30 cellular contexts compared by ENCODE assay signal in the genomic region with DNA sequence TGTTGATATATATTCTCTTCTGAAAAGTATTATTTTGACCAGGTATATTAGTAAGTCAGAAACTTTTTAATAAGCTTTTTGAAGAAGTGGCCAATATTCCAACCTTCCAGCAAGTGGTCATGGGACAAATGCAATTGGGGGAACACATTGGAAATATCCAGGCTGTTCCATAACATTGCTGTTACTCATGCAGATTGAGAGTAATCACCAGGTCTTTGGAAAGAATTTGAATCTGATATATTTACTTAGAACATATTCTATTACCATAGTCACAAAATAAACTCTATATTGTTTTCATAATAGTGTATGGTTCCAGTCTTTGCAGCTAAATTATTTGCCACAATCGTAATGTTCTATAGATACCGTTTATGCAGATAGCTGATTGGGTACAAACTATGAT.
"Had no signal": no experiment of that assay in that cellular context is flagged by ENCODE, and none has a peak within 500 bp of the region (broad histone marks: within the 10 kb centered on the region; RNA-seq: fewer than 3 reads in every experiment).

No MANE protein-coding gene starts in this region.

- H3K4me3 Mint-ChIP-seq: dendritic cell treated with granulocyte-macrophage colony-stimulating factor and Interleukin-4, amounts not matched to agents 40 ng/mL and 50 ng/mL, for 4 days; endodermal cell; mesothelial cell of epicardium; naive B cell; natural killer cell treated with Interleukin-12 subunit alpha and Interleukin-12 subunit beta and Interleukin-15 and Interleukin-18, amount 100 ng/mL, for 72 hours; neural crest cell; stimulated activated naive CD8-positive, alpha-beta T cell treated with anti-CD3 and anti-CD28 coated beads, Interleukin-15, amount 100 ng/mL, for 72 hours had no signal

- H3K27ac ChIP-seq: epithelial cell of prostate, foreskin keratinocyte, gastroesophageal sphincter, heart left ventricle, left lung, neutrophil, parathyroid adenoma, right lobe of liver, thyroid gland, vagina had no signal

- H3K9me3 Mint-ChIP-seq: endodermal cell had no signal

- H3K36me3 Mint-ChIP-seq: mesothelial cell of epicardium; naive B cell; natural killer cell treated with Interleukin-12 subunit alpha and Interleukin-12 subunit beta and Interleukin-15 and Interleukin-18, amount 100 ng/mL, for 72 hours had no signal

- H3K4me3 ChIP-seq: gastroesophageal sphincter, heart left ventricle, left lung, mucosa of descending colon, right lobe of liver, thyroid gland, vagina had no signal

- H3K4me1 Mint-ChIP-seq: endodermal cell; naive B cell; neural crest cell; stimulated activated naive CD8-positive, alpha-beta T cell treated with anti-CD3 and anti-CD28 coated beads, Interleukin-15, amount 100 ng/mL, for 72 hours had no signal

- H3K27me3 Mint-ChIP-seq: dendritic cell treated with granulocyte-macrophage colony-stimulating factor and Interleukin-4, amounts not matched to agents 40 ng/mL and 50 ng/mL, for 4 days; natural killer cell treated with Interleukin-12 subunit alpha and Interleukin-12 subunit beta and Interleukin-15 and Interleukin-18, amount 100 ng/mL, for 72 hours; progenitor cell of endocrine pancreas; stimulated activated naive CD8-positive, alpha-beta T cell treated with anti-CD3 and anti-CD28 coated beads, Interleukin-15, amount 100 ng/mL, for 72 hours had no signal

- DNase-seq: effector CD8-positive, alpha-beta T cell; endodermal cell; foreskin keratinocyte; heart left ventricle; hippocampal formation; left cardiac atrium; left lung; mesenchymal stem cell; mucosa of descending colon; naive B cell; right lobe of liver; small intestine; stimulated activated CD4-positive, alpha-beta T cell treated with anti-CD3 and anti-CD28 coated beads, Interleukin-1b, Interleukin-23, amount 100 ng/mL, for 48 hours; stimulated activated CD4-positive, alpha-beta T cell treated with anti-CD3 and anti-CD28 coated beads, Interleukin-4, amount 100 ng/mL, for 1 hour; stimulated activated CD8-positive, alpha-beta memory T cell treated with anti-CD3 and anti-CD28 coated beads, Interleukin-4, amount 100 ng/mL, for 48 hours; stimulated activated naive CD4-positive, alpha-beta T cell; stimulated activated naive CD8-positive, alpha-beta T cell treated with anti-CD3 and anti-CD28 coated beads, Interleukin-15, amount 100 ng/mL, for 72 hours; thyroid gland; trophoblast cell had no signal

- H3K9ac ChIP-seq: parathyroid adenoma had no signal

- H3K27ac Mint-ChIP-seq: dendritic cell treated with granulocyte-macrophage colony-stimulating factor and Interleukin-4, amounts not matched to agents 40 ng/mL and 50 ng/mL, for 4 days; endodermal cell; mesothelial cell of epicardium; naive B cell; natural killer cell treated with Interleukin-12 subunit alpha and Interleukin-12 subunit beta and Interleukin-15 and Interleukin-18, amount 100 ng/mL, for 72 hours; progenitor cell of endocrine pancreas; stimulated activated naive CD8-positive, alpha-beta T cell treated with anti-CD3 and anti-CD28 coated beads, Interleukin-15, amount 100 ng/mL, for 72 hours had no signal

- H3K27me3 ChIP-seq: foreskin keratinocyte, gastroesophageal sphincter, heart left ventricle, left lung, neutrophil, right lobe of liver, thyroid gland, vagina had no signal

- H2AFZ ChIP-seq: parathyroid adenoma had no signal

- H3K36me3 ChIP-seq: gastroesophageal sphincter, heart left ventricle, left lung, neutrophil, right lobe of liver, thyroid gland, vagina had no signal

- ATAC-seq: esophagus mucosa; foreskin keratinocyte; gastroesophageal sphincter; heart left ventricle; left cardiac atrium; left lung; mucosa of descending colon; natural killer cell treated with Interleukin-12 subunit alpha and Interleukin-12 subunit beta and Interleukin-15 and Interleukin-18, amount 100 ng/mL, for 72 hours; right lobe of liver; stimulated activated naive CD8-positive, alpha-beta T cell treated with anti-CD3 and anti-CD28 coated beads, Interleukin-15, amount 100 ng/mL, for 72 hours had no signal

- H3K9me3 ChIP-seq: gastroesophageal sphincter, heart left ventricle, left lung, neutrophil, right lobe of liver, thyroid gland, vagina had no signal

- H3K4me1 ChIP-seq: foreskin keratinocyte, gastroesophageal sphincter, heart left ventricle, left lung, parathyroid adenoma, right lobe of liver, thyroid gland, vagina had no signal
